ENCODE assay signal across 19 cellular contexts in the genomic region with DNA sequence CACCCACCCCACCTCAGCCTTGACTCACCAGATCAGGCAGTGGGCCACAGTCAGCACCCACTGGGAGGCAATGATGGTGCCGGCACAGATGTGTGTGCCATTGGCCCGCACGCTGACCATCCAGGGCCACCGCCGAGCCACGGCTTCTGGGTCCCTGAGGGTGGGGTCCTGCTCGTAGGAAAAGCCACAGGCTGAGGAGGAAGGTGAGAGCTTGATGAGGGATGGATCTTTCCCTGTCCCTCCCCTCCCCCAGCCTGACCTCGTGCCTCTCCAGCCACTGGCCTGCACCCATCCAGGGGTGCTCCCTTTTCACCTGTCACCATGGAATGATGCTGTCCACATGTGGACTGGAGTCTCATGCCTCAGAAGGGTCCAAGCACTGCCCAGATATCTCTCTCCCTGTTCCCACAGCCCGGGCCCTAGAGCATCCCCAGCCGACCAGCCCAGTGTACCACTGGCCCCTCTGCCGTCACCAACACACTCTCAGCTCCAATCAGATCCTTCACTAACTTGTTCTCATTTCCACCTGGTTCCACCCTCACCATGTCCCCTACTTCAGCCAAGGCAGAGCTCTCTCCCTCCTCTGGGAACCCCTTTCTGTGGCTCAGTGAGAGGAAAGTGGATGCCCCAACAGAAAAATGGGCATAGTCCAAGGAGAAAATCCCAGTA. TPM values are rescaled to one million over a fixed set of nuclear protein-coding genes. Genes with fewer than 3 reads are reported as not detected.
A peak's percentile ranks its signal among the peaks of the same experiment; 100 is the strongest.
DNase-seq lines count a peak whose midpoint lies in the region; ATAC-seq and TF ChIP-seq lines count a peak whose summit lies in the region.
"Had no signal": no experiment of that assay in that cellular context is flagged by ENCODE, and none has a peak within 500 bp of the region (broad histone marks: within the 10 kb centered on the region; RNA-seq: fewer than 3 reads in every experiment).

No MANE protein-coding gene starts in this region.

- no peak for TF ChIP-seq CTCF in type B pancreatic cell (conservative IDR thresholded peaks at IDR 0.05)

- no peaks in the 10 kb centered on the region for H3K27me3 ChIP-seq in neuronal stem cell (ENCODE audit: control insufficient read depth in 3 of 3, insufficient read depth in 3 of 3, low read depth in 1 of 3, low read length in 3 of 3)
- H3K27me3 ChIP-seq: MG63 had no signal

- no peak overlapping the region for H3K18ac ChIP-seq in neuronal stem cell (ENCODE audit: low read length)

- H4K91ac ChIP-seq in neuronal stem cell (ENCODE audit: low read depth, low read length, poor library complexity): no peak overlapping the region

- H2AFZ ChIP-seq in neuronal stem cell (ENCODE audit: low read length): no peak overlapping the region
- H2AFZ ChIP-seq: PC-9 had no signal

- H3K9ac ChIP-seq in neuronal stem cell (ENCODE audit: low read depth, low read length, poor library complexity): peak overlapping the region; percentile 32

- H2BK5ac ChIP-seq in neuronal stem cell (ENCODE audit: low read length): no peak overlapping the region

- peak overlapping the region; percentile 22 for H2BK15ac ChIP-seq in neuronal stem cell (ENCODE audit: low read length)

- no peak overlapping the region for H3K4me2 ChIP-seq in neuronal stem cell (ENCODE audit: insufficient read depth, low read length, poor library complexity, severe bottlenecking)
- H3K4me2 ChIP-seq: PC-9 had no signal

- no peaks in the 10 kb centered on the region for H3K36me3 Mint-ChIP-seq in activated T-helper 17 cell treated with anti-CD3 and anti-CD28 coated beads, Interleukin-2, amount 50 U/mL, for 72 hours (ENCODE audit: low read depth)
- H3K36me3 Mint-ChIP-seq in type B pancreatic cell: no peaks in the 10 kb centered on the region

- H3K4me3 ChIP-seq in neuronal stem cell (ENCODE audit: low read length in 2 of 2): no peak overlapping the region
- H3K4me3 ChIP-seq: MG63, PC-9 had no signal

- H4K8ac ChIP-seq in neuronal stem cell (ENCODE audit: low read depth, low read length): peak overlapping the region; percentile 68

- WGBS in neuronal stem cell (ENCODE audit: extremely low coverage in 2 of 2, insufficient read length in 2 of 2, insufficient replicate concordance in 1 of 2), 2 donors: no CpG with 5 or more reads among the region's 11 CpGs

- no peak overlapping the region for H3K4ac ChIP-seq in neuronal stem cell (ENCODE audit: low read length)

- H2BK120ac ChIP-seq in neuronal stem cell (ENCODE audit: low read depth, low read length): no peak overlapping the region

- H3K4me1 Mint-ChIP-seq in activated T-helper 17 cell treated with anti-CD3 and anti-CD28 coated beads, Interleukin-2, amount 50 U/mL, for 72 hours: peaks cover 7% of the 10 kb centered on the region
- no peaks in the 10 kb centered on the region for H3K4me1 Mint-ChIP-seq in type B pancreatic cell (ENCODE audit: unreplicated experiment)

- H3K27me3 Mint-ChIP-seq in activated T-helper 17 cell treated with anti-CD3 and anti-CD28 coated beads, Interleukin-2, amount 50 U/mL, for 72 hours: peaks cover 11% of the 10 kb centered on the region
- peaks cover 7% of the 10 kb centered on the region for H3K27me3 Mint-ChIP-seq in type B pancreatic cell

- no peak overlapping the region for H2AK5ac ChIP-seq in neuronal stem cell (ENCODE audit: low read depth, low read length)

- peak overlapping the region; percentile 76 for H3K14ac ChIP-seq in neuronal stem cell (ENCODE audit: low read length)

- no peak overlapping the region for H2BK12ac ChIP-seq in neuronal stem cell (ENCODE audit: low read length)

- DNase-seq in cardiac septum (ENCODE audit: low spot score) (peak; percentile 69), left ventricle myocardium superior (no peak), neuronal stem cell (ENCODE audit: low spot score) (no peak), type B pancreatic cell (ENCODE audit: extremely low spot score, unreplicated experiment) (peak; percentile 54), cerebellar nuclear complex (lab: John Stamatoyannopoulos, UW) (no peak), EL (no peak)
- DNase-seq: COR-L47, DMS53, MG63, NCI-H1105, NCI-H187 treated with DMSO at 0.1 percent for 48 hours, NCI-H446, PC-9, Right ventricle myocardium superior had no signal

- no peaks in the 10 kb centered on the region for H3K9me3 ChIP-seq in neuronal stem cell (replicated peaks in 1 of 2; ENCODE audit: control insufficient read depth in 2 of 2, insufficient read depth in 1 of 2, low read depth in 1 of 2, low read length in 2 of 2)
- H3K9me3 ChIP-seq: MG63 had no signal

- H3K27ac Mint-ChIP-seq in activated T-helper 17 cell treated with anti-CD3 and anti-CD28 coated beads, Interleukin-2, amount 50 U/mL, for 72 hours: peak overlapping the region; percentile 55
- no peak overlapping the region for H3K27ac Mint-ChIP-seq in type B pancreatic cell

- intact Hi-C loops in cardiac septum (cut with DNase I) (no loop called here), left ventricle myocardium superior (cut with micrococcal nuclease) (no loop called here)

- peak overlapping the region; percentile 52 for H3K23ac ChIP-seq in neuronal stem cell (ENCODE audit: low read depth, low read length, poor library complexity)

- no peaks in the 10 kb centered on the region for H3K79me1 ChIP-seq in neuronal stem cell (ENCODE audit: low read depth, low read length)

- no peaks in the 10 kb centered on the region for H3K4me1 ChIP-seq in neuronal stem cell (ENCODE audit: control insufficient read depth in 2 of 2, insufficient read depth in 1 of 2, low read depth in 1 of 2, low read length in 2 of 2)

- H3K9me3 Mint-ChIP-seq in activated T-helper 17 cell treated with anti-CD3 and anti-CD28 coated beads, Interleukin-2, amount 50 U/mL, for 72 hours: no peaks in the 10 kb centered on the region
- no peaks in the 10 kb centered on the region for H3K9me3 Mint-ChIP-seq in type B pancreatic cell

- H3K4me3 Mint-ChIP-seq in activated T-helper 17 cell treated with anti-CD3 and anti-CD28 coated beads, Interleukin-2, amount 50 U/mL, for 72 hours: no peak overlapping the region
- H3K4me3 Mint-ChIP-seq in type B pancreatic cell: no peak overlapping the region

- H3K27ac ChIP-seq in neuronal stem cell (replicated peaks; ENCODE audit: low read length): no peak overlapping the region
- H3K27ac ChIP-seq: C4-2B, PC-9 had no signal

- ATAC-seq in left ventricle myocardium superior: no peak
- ATAC-seq in activated T-helper 17 cell treated with anti-CD3 and anti-CD28 coated beads, Interleukin-2, amount 50 U/mL, for 72 hours (replicated peaks): no peak
- ATAC-seq in GM21825 (IDR thresholded peaks at IDR 0.05; ENCODE audit: unreplicated experiment): no peak
- ATAC-seq: HepG2 had no signal

- no peaks in the 10 kb centered on the region for H3K36me3 ChIP-seq in neuronal stem cell (replicated peaks in 1 of 2; ENCODE audit: control insufficient read depth in 2 of 2, insufficient read depth in 2 of 2, low read length in 2 of 2)
- H3K36me3 ChIP-seq: MG63 had no signal

RNA-seq across cellular contexts. Expression of a gene that starts 2.0 kb away (rescaled TPM):
- 0.78 TPM for total RNA-seq in cardiac septum
- total RNA-seq in left ventricle myocardium superior: 0.10 TPM
- total RNA-seq in activated T-helper 17 cell treated with anti-CD3 and anti-CD28 coated beads, Interleukin-2, amount 50 U/mL, for 72 hours: under 1 TPM in 1 of 2 donors, not detected in 1; 0.11 TPM
- 0.64 TPM for polyA plus RNA-seq in neuronal stem cell (2013, experiment 1 of 2)
- 0.57 TPM for polyA plus RNA-seq in neuronal stem cell (2013, experiment 2 of 2)
- total RNA-seq in type B pancreatic cell (ENCODE audit: low replicate concordance): 1.1 and 1.2 TPM in 2 replicates
- total RNA-seq: G401, HepG2 had no signal
- polyA plus RNA-seq: HepG2 had no signal

RNA-seq across cellular contexts. Expression of a gene that starts 14.4 kb away (rescaled TPM):
- 0.51 TPM for total RNA-seq in cardiac septum
- total RNA-seq in left ventricle myocardium superior: 0.74 TPM
- total RNA-seq in activated T-helper 17 cell treated with anti-CD3 and anti-CD28 coated beads, Interleukin-2, amount 50 U/mL, for 72 hours: under 1 TPM; 0.15 to 0.53 TPM
- 0.26 TPM for polyA plus RNA-seq in neuronal stem cell (2013, experiment 1 of 2)
- polyA plus RNA-seq in neuronal stem cell (2013, experiment 2 of 2): 0.30 TPM
- 0.48 and 0.62 TPM in 2 replicates for total RNA-seq in type B pancreatic cell (ENCODE audit: low replicate concordance)
- total RNA-seq: G401, HepG2 had no signal
- polyA plus RNA-seq: HepG2 had no signal

RNA-seq across cellular contexts. Expression of a gene that starts 22.2 kb away (rescaled TPM):
- total RNA-seq in cardiac septum: 32.5 TPM
- total RNA-seq in left ventricle myocardium superior: 33.1 TPM
- total RNA-seq in activated T-helper 17 cell treated with anti-CD3 and anti-CD28 coated beads, Interleukin-2, amount 50 U/mL, for 72 hours: 1 to 10 TPM in 1 of 2 donors, under 1 TPM in 1; 0.69 to 5.2 TPM
- polyA plus RNA-seq in neuronal stem cell (2013, experiment 1 of 2): 0.78 TPM
- polyA plus RNA-seq in neuronal stem cell (2013, experiment 2 of 2): 0.60 TPM
- total RNA-seq in type B pancreatic cell (ENCODE audit: low replicate concordance): 31.7 and 70.8 TPM in 2 replicates
- total RNA-seq: HepG2 had no signal
- polyA plus RNA-seq: HepG2 had no signal

Comparison
In these comparisons a context has a peak if more than half of its experiments do, and no peak if none do; other contexts are left out.
1. DNase-seq: peak in cardiac septum (single experiment) and type B pancreatic cell (single experiment); none in left ventricle myocardium superior (single experiment), neuronal stem cell (single experiment), cerebellar nuclear complex (0 of 2) and EL (single experiment).